Comparison of ENCODE assay signal across 35 cellular contexts in the genomic region with DNA sequence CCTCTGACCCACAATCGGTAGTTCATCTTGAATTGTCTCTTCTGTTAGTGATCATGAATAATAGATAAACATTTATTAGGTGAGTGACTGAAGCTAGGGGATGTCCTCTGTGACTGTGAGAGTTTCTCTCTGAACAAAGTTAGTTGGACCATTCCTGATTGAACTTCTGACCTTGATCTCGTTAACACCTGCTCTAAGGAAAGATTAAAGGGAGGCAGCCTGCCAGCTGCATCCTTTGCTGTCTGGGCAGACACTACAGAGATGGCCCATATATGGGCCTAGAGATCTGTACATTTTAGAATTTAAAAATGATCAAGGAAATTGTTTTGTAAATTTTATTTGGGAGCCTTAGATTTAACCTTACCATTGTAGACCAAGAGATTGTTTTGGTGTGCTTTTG. TPM values are rescaled to one million over a fixed set of nuclear protein-coding genes. Genes with fewer than 3 reads are reported as not detected.
DNase-seq lines count a peak whose midpoint lies in the region; ATAC-seq and TF ChIP-seq lines count a peak whose summit lies in the region.
"Had no signal": no experiment of that assay in that cellular context is flagged by ENCODE, and none has a peak within 500 bp of the region (broad histone marks: within the 10 kb centered on the region; RNA-seq: fewer than 3 reads in every experiment).

No MANE protein-coding gene starts in this region.

- no peak overlapping the region for H3K27ac ChIP-seq in CD4-positive, alpha-beta T cell (ENCODE audit: low read depth, low read length)
- H3K27ac ChIP-seq in mesendoderm (ENCODE audit: low read depth, low read length), result no peak overlapping the region
- H3K27ac ChIP-seq: 22Rv1; BLaER1 treated with 17β-estradiol and CSF1 and Interleukin-3, amounts not matched to agents 10 nM and 100 nM; body of pancreas; HL-60; KMS-11; left ventricle myocardium inferior; psoas muscle; tibial artery had no signal

- POLR2A ChIA-PET in CD4-positive, alpha-beta T cell (lab: Charles Lee), result no interaction called here

- no peak for ATAC-seq in CD4-positive, alpha-beta T cell (ENCODE audit: poor library complexity)
- ATAC-seq in HG03520 (IDR thresholded peaks at IDR 0.05; ENCODE audit: unreplicated experiment), result no peak
- ATAC-seq: body of pancreas, esophagus mucosa, psoas muscle, sciatic nerve had no signal

- no peak overlapping the region for H3K4ac ChIP-seq in mesendoderm (ENCODE audit: low read depth, low read length)

- H3K4me3 ChIP-seq in mesendoderm (ENCODE audit: low read length), result no peak overlapping the region
- H3K4me3 ChIP-seq: BLaER1 treated with 17β-estradiol and CSF1 and Interleukin-3, amounts not matched to agents 10 nM and 100 nM; body of pancreas; left ventricle myocardium inferior; psoas muscle; tibial artery had no signal

- H3K36me3 ChIP-seq in mesendoderm (ENCODE audit: control insufficient read depth, insufficient read depth, low read length), result no peaks in the 10 kb centered on the region

- H3K79me2 ChIP-seq in mesendoderm (ENCODE audit: control insufficient read depth, insufficient read depth, low read length), result peaks cover 6% of the 10 kb centered on the region

- H3K23ac ChIP-seq in mesendoderm (ENCODE audit: low read length), result no peak overlapping the region

- no peaks in the 10 kb centered on the region for H3K9me3 ChIP-seq in CD4-positive, alpha-beta T cell (ENCODE audit: control insufficient read depth, low read length)
- H3K9me3 ChIP-seq: BLaER1 treated with 17β-estradiol and CSF1 and Interleukin-3, amounts not matched to agents 10 nM and 100 nM; body of pancreas; left ventricle myocardium inferior; psoas muscle; tibial artery had no signal

- no peak overlapping the region for H2BK5ac ChIP-seq in mesendoderm (ENCODE audit: low read length)

- DNase-seq in DMS 273 (lab: John Stamatoyannopoulos, UW; ENCODE audit: unreplicated experiment) (peak; percentile 22), DMS 273 treated with DMSO at 0.1 percent for 48 hours (lab: John Stamatoyannopoulos, UW) (no peak), NCI-H82 (lab: John Stamatoyannopoulos, UW) (peak; percentile 80), mesendoderm (peak; percentile 28)
- DNase-seq in CD4-positive, alpha-beta T cell, result no peak
- DNase-seq in stimulated activated naive CD4-positive, alpha-beta T cell treated with Interleukin-2 at 50 U/mL for 16 hours (lab: John Stamatoyannopoulos, UW), result no peak
- DNase-seq in stimulated activated naive CD4-positive, alpha-beta T cell (lab: John Stamatoyannopoulos, UW), result no peak
- DNase-seq: activated CD4-positive, alpha-beta T cell treated with anti-CD3 and anti-CD28 coated beads, Interleukin-2, amount 50 U/mL, for 48 hours; activated CD4-positive, CD25-positive, alpha-beta regulatory T cell; activated naive CD4-positive, alpha-beta T cell treated with anti-CD3 and anti-CD28 coated beads for 36 hours; body of pancreas; cerebellar nuclear complex; foreskin fibroblast; head of caudate nucleus; left ventricle myocardium inferior; NCI-H1417 treated with DMSO at 0.1 percent for 48 hours; NCI-H2029 treated with DMSO at 0.1 percent for 48 hours; NCI-H2227 treated with DMSO at 0.1 percent for 48 hours; occipital lobe; OCI-M1; psoas muscle; stimulated activated CD4-positive, alpha-beta T cell treated with anti-CD3 and anti-CD28 coated beads, Interleukin-12 subunit alpha, Interleukin-12 subunit beta, amount 100 ng/mL, for 4 hours; stimulated activated CD4-positive, alpha-beta T cell treated with anti-CD3 and anti-CD28 coated beads, Interleukin-2, amount 100 ng/mL, for 48 hours; tibial artery had no signal

- no peak overlapping the region for H3K9ac ChIP-seq in mesendoderm (ENCODE audit: low read length)
- H3K9ac ChIP-seq: BLaER1 treated with 17β-estradiol and CSF1 and Interleukin-3, amounts not matched to agents 10 nM and 100 nM; KMS-11 had no signal

- H3K27me3 ChIP-seq in CD4-positive, alpha-beta T cell (ENCODE audit: control insufficient read depth, insufficient read depth, low read length), result no peaks in the 10 kb centered on the region
- H3K27me3 ChIP-seq in mesendoderm (ENCODE audit: insufficient read depth, low read length, poor library complexity), result no peaks in the 10 kb centered on the region
- H3K27me3 ChIP-seq: BLaER1 treated with 17β-estradiol and CSF1 and Interleukin-3, amounts not matched to agents 10 nM and 100 nM; body of pancreas; tibial artery had no signal

- no peak overlapping the region for H3K18ac ChIP-seq in mesendoderm (ENCODE audit: low read length)

- peaks cover 29% of the 10 kb centered on the region for H3K4me1 Mint-ChIP-seq in CD4-positive, alpha-beta T cell (ENCODE audit: low read depth)

- no peaks in the 10 kb centered on the region for H3K9me3 Mint-ChIP-seq in CD4-positive, alpha-beta T cell
- H3K9me3 Mint-ChIP-seq: activated naive CD4-positive, alpha-beta T cell treated with anti-CD3 and anti-CD28 coated beads for 36 hours; activated T-helper 1 cell treated with anti-CD3 and anti-CD28 coated beads, Interleukin-12 subunit alpha, Interleukin-12 subunit beta, Interleukin-2, Interleukin-4 antibody, amounts not matched to agents 30 ng/mL and 10 ng/mL and 1 ng/mL, durations not matched to agents 14 hours and 24 hours and 36 hours; T-helper 1 cell treated with Interleukin-12 subunit alpha and Interleukin-12 subunit beta and Interleukin-4 antibody, amounts not matched to agents 30 μg/mL and 1 μg/mL, for 36 hours had no signal

- no peak overlapping the region for H2BK15ac ChIP-seq in mesendoderm (replicated peaks; ENCODE audit: low read depth)

- no peak overlapping the region for H3K56ac ChIP-seq in mesendoderm (ENCODE audit: low read length)

- CTCF ChIA-PET in CD4-positive, alpha-beta T cell (lab: Charles Lee), result no interaction called here

- WGBS in mesendoderm (ENCODE audit: extremely low coverage, insufficient coverage, low lambda C conversion rate), result no CpG with 5 or more reads among the region's 2 CpGs

- H3K4me3 Mint-ChIP-seq in CD4-positive, alpha-beta T cell, result no peak overlapping the region
- H3K4me3 Mint-ChIP-seq: activated naive CD4-positive, alpha-beta T cell treated with anti-CD3 and anti-CD28 coated beads for 36 hours; activated T-helper 1 cell treated with anti-CD3 and anti-CD28 coated beads, Interleukin-12 subunit alpha, Interleukin-12 subunit beta, Interleukin-2, Interleukin-4 antibody, amounts not matched to agents 30 ng/mL and 10 ng/mL and 1 ng/mL, durations not matched to agents 14 hours and 24 hours and 36 hours; T-helper 1 cell treated with Interleukin-12 subunit alpha and Interleukin-12 subunit beta and Interleukin-4 antibody, amounts not matched to agents 30 μg/mL and 1 μg/mL, for 36 hours had no signal

- no peak overlapping the region for H2BK120ac ChIP-seq in mesendoderm (ENCODE audit: low read depth, low read length)

- no peak overlapping the region for H4K8ac ChIP-seq in mesendoderm (ENCODE audit: low read depth, low read length)

- no peak for TF ChIP-seq CTCF in CD4-positive, alpha-beta T cell (IDR thresholded peaks at IDR 0.05)

- no peak overlapping the region for H3K4me2 ChIP-seq in mesendoderm (ENCODE audit: low read length)
- H3K4me2 ChIP-seq: BLaER1 treated with 17β-estradiol and CSF1 and Interleukin-3, amounts not matched to agents 10 nM and 100 nM; KMS-11 had no signal

- no peak overlapping the region for H2AK5ac ChIP-seq in mesendoderm (ENCODE audit: low read length)

- no peak overlapping the region for H4K5ac ChIP-seq in mesendoderm (ENCODE audit: low read length)

- H3K79me1 ChIP-seq in mesendoderm (ENCODE audit: low read length), result peaks cover 7% of the 10 kb centered on the region

- no peaks in the 10 kb centered on the region for H3K27me3 Mint-ChIP-seq in CD4-positive, alpha-beta T cell

- intact Hi-C loops in CD4-positive, alpha-beta T cell (cut with DNase I, micrococcal nuclease), result no loop called here

- H3K4me1 ChIP-seq in mesendoderm (ENCODE audit: control insufficient read depth, low read depth, low read length), result no peaks in the 10 kb centered on the region

- peaks cover 53% of the 10 kb centered on the region for H3K36me3 Mint-ChIP-seq in CD4-positive, alpha-beta T cell (ENCODE audit: low read depth)

- peak overlapping the region; percentile 47 for H3K27ac Mint-ChIP-seq in CD4-positive, alpha-beta T cell
- H3K27ac Mint-ChIP-seq: activated naive CD4-positive, alpha-beta T cell treated with anti-CD3 and anti-CD28 coated beads for 36 hours; activated T-helper 1 cell treated with anti-CD3 and anti-CD28 coated beads, Interleukin-12 subunit alpha, Interleukin-12 subunit beta, Interleukin-2, Interleukin-4 antibody, amounts not matched to agents 30 ng/mL and 10 ng/mL and 1 ng/mL, durations not matched to agents 14 hours and 24 hours and 36 hours; T-helper 1 cell treated with Interleukin-12 subunit alpha and Interleukin-12 subunit beta and Interleukin-4 antibody, amounts not matched to agents 30 μg/mL and 1 μg/mL, for 36 hours had no signal

RNA-seq across cellular contexts. Expression of a gene that starts 27.4 kb away (rescaled TPM):
- total RNA-seq in CD4-positive, alpha-beta T cell, result 10 to 100 TPM; 42.6 to 42.8 TPM
- polyA plus RNA-seq in mesendoderm (2013, experiment 1 of 2), result 13.7 TPM
- 14.3 TPM for polyA plus RNA-seq in mesendoderm (2013, experiment 2 of 2)

RNA-seq across cellular contexts. Expression of a gene that starts 30.5 kb away (rescaled TPM):
- total RNA-seq in CD4-positive, alpha-beta T cell, result not detected
- polyA plus RNA-seq in mesendoderm (2013, experiment 1 of 2), result 0.21 TPM
- 0.22 TPM for polyA plus RNA-seq in mesendoderm (2013, experiment 2 of 2)
- total RNA-seq: activated naive CD4-positive, alpha-beta T cell treated with anti-CD3 and anti-CD28 coated beads for 36 hours; activated T-helper 1 cell treated with anti-CD3 and anti-CD28 coated beads, Interleukin-12 subunit alpha, Interleukin-12 subunit beta, Interleukin-2, Interleukin-4 antibody, amounts not matched to agents 30 ng/mL and 10 ng/mL and 1 ng/mL, durations not matched to agents 14 hours and 24 hours and 36 hours; body of pancreas; dermis microvascular lymphatic vessel endothelial cell; H4; left ventricle myocardium inferior had no signal

Comparison
In these comparisons a context has a peak if more than half of its experiments do, and no peak if none do; other contexts are left out.
1. DNase-seq: peak in DMS 273 (single experiment), NCI-H82 (single experiment) and mesendoderm (single experiment); none in DMS 273 treated with DMSO at 0.1 percent for 48 hours (single experiment), CD4-positive, alpha-beta T cell (0 of 10), stimulated activated naive CD4-positive, alpha-beta T cell treated with Interleukin-2 at 50 U/mL for 16 hours (single experiment) and stimulated activated naive CD4-positive, alpha-beta T cell (0 of 6).